20 cellular contexts compared by ENCODE assay signal in the genomic region with DNA sequence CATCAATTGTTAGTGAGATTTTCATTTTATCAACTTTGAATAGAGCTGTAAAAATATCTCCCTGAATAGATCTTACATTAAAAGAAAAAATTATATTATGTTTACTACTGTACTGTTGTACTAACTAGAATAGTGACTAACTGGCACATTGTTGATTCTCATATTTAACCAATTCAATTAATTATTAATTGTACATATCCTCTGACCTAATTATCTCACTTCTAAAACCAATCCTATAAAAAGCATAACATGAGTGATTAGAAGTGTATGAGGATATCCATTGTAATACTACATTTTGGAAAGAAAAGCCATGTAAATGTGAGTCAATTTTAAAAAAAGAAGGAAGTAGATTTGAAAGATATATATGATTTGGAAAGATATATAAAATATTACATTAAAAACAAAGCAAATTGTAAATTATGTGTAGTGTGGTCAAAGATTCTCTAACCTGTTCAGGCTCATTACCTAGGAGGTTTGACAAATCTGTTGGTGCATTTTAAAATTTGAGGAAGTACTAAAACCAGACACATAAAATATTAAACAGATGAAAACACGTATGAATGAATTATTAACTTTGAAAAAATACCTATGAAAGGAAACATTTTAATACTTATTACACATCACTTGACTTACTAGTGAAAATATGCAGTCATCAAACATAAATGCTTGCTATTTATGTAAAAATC.
"Had no signal": no experiment of that assay in that cellular context is flagged by ENCODE, and none has a peak within 500 bp of the region (broad histone marks: within the 10 kb centered on the region; RNA-seq: fewer than 3 reads in every experiment).

No MANE protein-coding gene starts in this region.

- H3K4me3 ChIP-seq: cardiac muscle cell, lower lobe of right lung, pancreas, sigmoid colon, spleen, testis had no signal

- H3K4me1 ChIP-seq: lower lobe of right lung, pancreas, sigmoid colon, spleen, testis had no signal

- H3K27ac ChIP-seq: cardiac muscle cell, lower lobe of right lung, neutrophil, pancreas, sigmoid colon, spleen, testis had no signal

- H3K9me3 ChIP-seq: lower lobe of right lung, neutrophil, pancreas, sigmoid colon, testis had no signal

- H3K36me3 ChIP-seq: cardiac muscle cell, lower lobe of right lung, neutrophil, pancreas, sigmoid colon, spleen had no signal

- H3K27ac Mint-ChIP-seq: activated naive CD8-positive, alpha-beta T cell treated with anti-CD3 and anti-CD28 coated beads for 36 hours; activated T-helper 1 cell treated with anti-CD3 and anti-CD28 coated beads, Interleukin-12 subunit alpha, Interleukin-12 subunit beta, Interleukin-2, Interleukin-4 antibody, amounts not matched to agents 30 ng/mL and 10 ng/mL and 1 ng/mL, durations not matched to agents 14 hours and 24 hours and 36 hours; dendritic cell treated with granulocyte-macrophage colony-stimulating factor and Interleukin-4, amounts not matched to agents 40 ng/mL and 50 ng/mL, for 4 days; effector memory CD8-positive, alpha-beta T cell; natural killer cell treated with Interleukin-12 subunit alpha and Interleukin-12 subunit beta and Interleukin-15 and Interleukin-18, amount 100 ng/mL, for 72 hours; stimulated activated memory B cell treated with anti-CD40 and anti-IgM and Interleukin-4, amounts not matched to agents 10 μg/mL and 1 μg/mL and 100 μg/mL, for 72 hours; type B pancreatic cell had no signal

- H3K27me3 ChIP-seq: cardiac muscle cell, neutrophil, pancreas, sigmoid colon, spleen, testis had no signal

- H3K9me3 Mint-ChIP-seq: activated T-helper 1 cell treated with anti-CD3 and anti-CD28 coated beads, Interleukin-12 subunit alpha, Interleukin-12 subunit beta, Interleukin-2, Interleukin-4 antibody, amounts not matched to agents 30 ng/mL and 10 ng/mL and 1 ng/mL, durations not matched to agents 14 hours and 24 hours and 36 hours; natural killer cell treated with Interleukin-12 subunit alpha and Interleukin-12 subunit beta and Interleukin-15 and Interleukin-18, amount 100 ng/mL, for 72 hours; stimulated activated memory B cell treated with anti-CD40 and anti-IgM and Interleukin-4, amounts not matched to agents 10 μg/mL and 1 μg/mL and 100 μg/mL, for 72 hours; type B pancreatic cell had no signal

- H3K4me3 Mint-ChIP-seq: activated naive CD8-positive, alpha-beta T cell treated with anti-CD3 and anti-CD28 coated beads for 36 hours; activated T-helper 1 cell treated with anti-CD3 and anti-CD28 coated beads, Interleukin-12 subunit alpha, Interleukin-12 subunit beta, Interleukin-2, Interleukin-4 antibody, amounts not matched to agents 30 ng/mL and 10 ng/mL and 1 ng/mL, durations not matched to agents 14 hours and 24 hours and 36 hours; dendritic cell treated with granulocyte-macrophage colony-stimulating factor and Interleukin-4, amounts not matched to agents 40 ng/mL and 50 ng/mL, for 4 days; effector memory CD8-positive, alpha-beta T cell; natural killer cell treated with Interleukin-12 subunit alpha and Interleukin-12 subunit beta and Interleukin-15 and Interleukin-18, amount 100 ng/mL, for 72 hours; stimulated activated memory B cell treated with anti-CD40 and anti-IgM and Interleukin-4, amounts not matched to agents 10 μg/mL and 1 μg/mL and 100 μg/mL, for 72 hours; type B pancreatic cell had no signal

- H3K4me1 Mint-ChIP-seq: activated naive CD8-positive, alpha-beta T cell treated with anti-CD3 and anti-CD28 coated beads for 36 hours; stimulated activated memory B cell treated with anti-CD40 and anti-IgM and Interleukin-4, amounts not matched to agents 10 μg/mL and 1 μg/mL and 100 μg/mL, for 72 hours had no signal

- H3K27me3 Mint-ChIP-seq: activated naive CD8-positive, alpha-beta T cell treated with anti-CD3 and anti-CD28 coated beads for 36 hours; dendritic cell treated with granulocyte-macrophage colony-stimulating factor and Interleukin-4, amounts not matched to agents 40 ng/mL and 50 ng/mL, for 4 days; effector memory CD8-positive, alpha-beta T cell; natural killer cell treated with Interleukin-12 subunit alpha and Interleukin-12 subunit beta and Interleukin-15 and Interleukin-18, amount 100 ng/mL, for 72 hours; stimulated activated memory B cell treated with anti-CD40 and anti-IgM and Interleukin-4, amounts not matched to agents 10 μg/mL and 1 μg/mL and 100 μg/mL, for 72 hours; type B pancreatic cell had no signal

- H3K36me3 Mint-ChIP-seq: activated naive CD8-positive, alpha-beta T cell treated with anti-CD3 and anti-CD28 coated beads for 36 hours; natural killer cell treated with Interleukin-12 subunit alpha and Interleukin-12 subunit beta and Interleukin-15 and Interleukin-18, amount 100 ng/mL, for 72 hours; stimulated activated memory B cell treated with anti-CD40 and anti-IgM and Interleukin-4, amounts not matched to agents 10 μg/mL and 1 μg/mL and 100 μg/mL, for 72 hours; type B pancreatic cell had no signal

- ATAC-seq: effector memory CD8-positive, alpha-beta T cell; left colon; lower lobe of right lung; natural killer cell treated with Interleukin-12 subunit alpha and Interleukin-12 subunit beta and Interleukin-15 and Interleukin-18, amount 100 ng/mL, for 72 hours; pancreas; stimulated activated memory B cell treated with anti-CD40 and anti-IgM and Interleukin-4, amounts not matched to agents 10 μg/mL and 1 μg/mL and 100 μg/mL, for 72 hours had no signal

- DNase-seq: activated CD4-positive, alpha-beta T cell treated with anti-CD3 and anti-CD28 coated beads, Interleukin-2, amount 50 U/mL, for 4 hours; activated naive CD4-positive, alpha-beta T cell; activated naive CD8-positive, alpha-beta T cell treated with anti-CD3 and anti-CD28 coated beads for 36 hours; activated T-cell treated with anti-CD3 and anti-CD28 coated beads for 4 hours; amniotic stem cell; effector memory CD8-positive, alpha-beta T cell; left colon; lower lobe of right lung; pancreas; sigmoid colon; spleen; stimulated activated CD4-positive, alpha-beta T cell treated with anti-CD3 and anti-CD28 coated beads, Interleukin-4, amount 100 ng/mL, for 4 hours; testis had no signal
